In genomic region chr1:201916649-201917249, GRCh38 we compare ENCODE assay signal across 9 cellular contexts. TPM values are rescaled to one million over a fixed set of nuclear protein-coding genes. Genes with fewer than 3 reads are reported as not detected.
DNase-seq lines count a peak whose midpoint lies in the region; ATAC-seq and TF ChIP-seq lines count a peak whose summit lies in the region.
"Had no signal": no experiment of that assay in that cellular context is flagged by ENCODE, and none has a peak within 500 bp of the region (broad histone marks: within the 10 kb centered on the region; RNA-seq: fewer than 3 reads in every experiment).

No MANE protein-coding gene starts in this region.

- H3K9ac ChIP-seq in SK-N-SH, result peak overlapping the region; percentile 5; the same call in 1 of the 2 replicates

- H3K36me3 ChIP-seq in SK-N-SH (replicated peaks in 1 of 2; ENCODE audit: control insufficient read depth in 1 of 2, insufficient read depth in 2 of 2, low read length in 1 of 2), result no peaks in the 10 kb centered on the region

- peak overlapping the region; percentile 43; the same call in 1 of the 2 replicates for H2AFZ ChIP-seq in SK-N-SH (ENCODE audit: low read depth)

- TF ChIP-seq CTCF in SK-N-SH (IDR thresholded peaks at IDR 0.05), result 0 out of 2 replicates have a peak, but pooled peaks have one; percentile 14

- H3K4me3 Mint-ChIP-seq in stimulated activated effector memory CD8-positive, alpha-beta T cell treated with anti-CD3 and anti-CD28 coated beads, Interleukin-12 subunit alpha, Interleukin-12 subunit beta, amount 100 ng/mL, for 72 hours, result no peak overlapping the region
- H3K4me3 Mint-ChIP-seq: IgD-negative memory B cell had no signal

- H3F3A ChIP-seq in SK-N-SH (replicated peaks; ENCODE audit: insufficient read depth), result peaks cover 13% of the 10 kb centered on the region

- no peaks in the 10 kb centered on the region for H3K79me2 ChIP-seq in SK-N-SH (ENCODE audit: insufficient read depth)

- peak overlapping the region; percentile 69 for H3K4me2 ChIP-seq in SK-N-SH

- DNase-seq in HEK293T (ENCODE audit: extremely low spot score) (peak; percentile 58), SK-N-SH (peak; percentile 84), hepatic stellate cell (ENCODE audit: low spot score) (peak; percentile 82), iPS-NIHi11 (ENCODE audit: low spot score) (no peak), SKM-1 (lab: John Stamatoyannopoulos, UW; ENCODE audit: unreplicated experiment) (no peak), CD1c-positive myeloid dendritic cell (ENCODE audit: extremely low spot score) (no peak)
- no peak for DNase-seq in stimulated activated effector memory CD8-positive, alpha-beta T cell treated with anti-CD3 and anti-CD28 coated beads, Interleukin-12 subunit alpha, Interleukin-12 subunit beta, amount 100 ng/mL, for 72 hours (ENCODE audit: low spot score in 2 of 2)
- DNase-seq in activated T-cell treated with anti-CD3 and anti-CD28 coated beads, Interleukin-2, amount 50 U/mL, for 48 hours, result no peak

- H3K9me3 Mint-ChIP-seq in stimulated activated effector memory CD8-positive, alpha-beta T cell treated with anti-CD3 and anti-CD28 coated beads, Interleukin-12 subunit alpha, Interleukin-12 subunit beta, amount 100 ng/mL, for 72 hours, result no peaks in the 10 kb centered on the region
- H3K9me3 Mint-ChIP-seq: IgD-negative memory B cell had no signal

- POLR2A ChIA-PET in HEK293T (lab: Yijun Ruan, JAX), result interaction anchor here (1.5 kb wide), 1 partner anchor 66 kb away, joined by 4 read pairs; the partner anchor contains the start of gene RNPEP
- POLR2A ChIA-PET in SK-N-SH (lab: Yijun Ruan, JAX), result interaction anchor here (0.8 kb wide), 1 partner anchor 12 kb away, joined by 5 read pairs; no protein-coding TSS in a partner anchor

- 4% methylated on average over 11 of the region's 11 CpGs for WGBS in SK-N-SH (ENCODE audit: low lambda C conversion rate)

- H3K4me1 ChIP-seq in SK-N-SH (ENCODE audit: control insufficient read depth in 1 of 2, insufficient read depth in 2 of 2, low read depth in 1 of 2, low read length in 1 of 2), result peaks cover 16 to 18% of the 10 kb centered on the region in 2 experiments

- H3K27me3 ChIP-seq in SK-N-SH (ENCODE audit: insufficient read depth), result no peaks in the 10 kb centered on the region

- H3K9me2 ChIP-seq in SK-N-SH, result no peaks in the 10 kb centered on the region

- H3K27ac Mint-ChIP-seq in stimulated activated effector memory CD8-positive, alpha-beta T cell treated with anti-CD3 and anti-CD28 coated beads, Interleukin-12 subunit alpha, Interleukin-12 subunit beta, amount 100 ng/mL, for 72 hours, result no peak overlapping the region
- H3K27ac Mint-ChIP-seq: IgD-negative memory B cell had no signal

- no peaks in the 10 kb centered on the region for H3K4me1 Mint-ChIP-seq in stimulated activated effector memory CD8-positive, alpha-beta T cell treated with anti-CD3 and anti-CD28 coated beads, Interleukin-12 subunit alpha, Interleukin-12 subunit beta, amount 100 ng/mL, for 72 hours

- H4K20me1 ChIP-seq in SK-N-SH (ENCODE audit: insufficient read depth), result no peaks in the 10 kb centered on the region

- peak overlapping the region; percentile 53 to 81 for H3K27ac ChIP-seq in SK-N-SH (ENCODE audit: low read depth in 2 of 2, low read length in 1 of 2)

- TF ChIP-seq EP300 in SK-N-SH (IDR thresholded peaks at IDR 0.05; ENCODE audit: borderline replicate concordance in 1 of 2, low read depth in 1 of 2, low read length in 1 of 2), result peak; percentile 38 to 70; a peak in 3 of 4 replicates

- no peak overlapping the region; a peak in 2 of 4 replicates for H3K4me3 ChIP-seq in SK-N-SH (ENCODE audit: low read depth in 2 of 2, low read length in 1 of 2)

- CTCF ChIA-PET in HEK293T (lab: Yijun Ruan, JAX), result interaction anchor here (0.6 to 1.1 kb wide), 2 partner anchors 83 to 168 kb away, joined by 3 read pairs; no protein-coding TSS in a partner anchor
- CTCF ChIA-PET in SK-N-SH (lab: Yijun Ruan, JAX), result interaction anchor here (0.9 to 4.2 kb wide), 7 partner anchors 18 to 87 kb away, joined by 3 to 28 read pairs (median 4); no protein-coding TSS in a partner anchor

- H3K9me3 ChIP-seq in SK-N-SH, result no peaks in the 10 kb centered on the region

- TF ChIP-seq RAD21 in SK-N-SH (IDR thresholded peaks at IDR 0.05; ENCODE audit: low read length), result no peak

- ATAC-seq in stimulated activated effector memory CD8-positive, alpha-beta T cell treated with anti-CD3 and anti-CD28 coated beads, Interleukin-12 subunit alpha, Interleukin-12 subunit beta, amount 100 ng/mL, for 72 hours, result peak; percentile 72

- H3K36me3 Mint-ChIP-seq in stimulated activated effector memory CD8-positive, alpha-beta T cell treated with anti-CD3 and anti-CD28 coated beads, Interleukin-12 subunit alpha, Interleukin-12 subunit beta, amount 100 ng/mL, for 72 hours, result no peaks in the 10 kb centered on the region
- H3K36me3 Mint-ChIP-seq: IgD-negative memory B cell had no signal

TF ChIP-seq in HEK293T, 16 proteins besides CTCF, POLR2A, EP300 and RAD21:
- TF ChIP-seq CTBP1 (IDR thresholded peaks at IDR 0.05; ENCODE audit: borderline replicate concordance) (no peak), FOXA1 (IDR thresholded peaks at IDR 0.05) (no peak), LEF1 (IDR thresholded peaks at IDR 0.05; ENCODE audit: borderline replicate concordance) (no peak), NFRKB (IDR thresholded peaks at IDR 0.05) (no peak), TARDBP (IDR thresholded peaks at IDR 0.05) (no peak), BHLHE40 (IDR thresholded peaks at IDR 0.05; ENCODE audit: borderline replicate concordance) (no peak), ELF4 (IDR thresholded peaks at IDR 0.05) (no peak), ARNT (IDR thresholded peaks at IDR 0.05) (no peak), HDGF (IDR thresholded peaks at IDR 0.05; ENCODE audit: borderline replicate concordance) (no peak), FOXM1 (IDR thresholded peaks at IDR 0.05; ENCODE audit: borderline replicate concordance) (no peak), SP1 (IDR thresholded peaks at IDR 0.05) (no peak), ZNF384 (IDR thresholded peaks at IDR 0.05) (no peak)
- TF ChIP-seq, protein P1, sequence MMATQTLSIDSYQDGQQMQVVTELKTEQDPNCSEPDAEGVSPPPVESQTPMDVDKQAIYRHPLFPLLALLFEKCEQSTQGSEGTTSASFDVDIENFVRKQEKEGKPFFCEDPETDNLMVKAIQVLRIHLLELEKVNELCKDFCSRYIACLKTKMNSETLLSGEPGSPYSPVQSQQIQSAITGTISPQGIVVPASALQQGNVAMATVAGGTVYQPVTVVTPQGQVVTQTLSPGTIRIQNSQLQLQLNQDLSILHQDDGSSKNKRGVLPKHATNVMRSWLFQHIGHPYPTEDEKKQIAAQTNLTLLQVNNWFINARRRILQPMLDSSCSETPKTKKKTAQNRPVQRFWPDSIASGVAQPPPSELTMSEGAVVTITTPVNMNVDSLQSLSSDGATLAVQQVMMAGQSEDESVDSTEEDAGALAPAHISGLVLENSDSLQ (IDR thresholded peaks at IDR 0.05), result no peak

TF ChIP-seq in SK-N-SH, 30 proteins besides CTCF, POLR2A, EP300 and RAD21 (continues in another document):
- no peak for TF ChIP-seq ELF1 (IDR thresholded peaks at IDR 0.05)
- no peak for TF ChIP-seq FOXM1 (IDR thresholded peaks at IDR 0.05; ENCODE audit: low read depth)
- peak; percentile 33; the same call in 1 of the 2 replicates for TF ChIP-seq SIN3A (IDR thresholded peaks at IDR 0.05; ENCODE audit: borderline replicate concordance, low read depth, low read length)
- TF ChIP-seq FOXJ3 (CRISPR knock-in tag; IDR thresholded peaks at IDR 0.05), result peak; percentile 89
- peak; percentile 70; the same call in 1 of the 2 replicates for TF ChIP-seq JUND (IDR thresholded peaks at IDR 0.05)
- peak; percentile 64 for TF ChIP-seq PBX3 (IDR thresholded peaks at IDR 0.05)
- TF ChIP-seq CHD2 (IDR thresholded peaks at IDR 0.05; ENCODE audit: low read length, partially characterized antibody), result no peak
- TF ChIP-seq FOSL2 (IDR thresholded peaks at IDR 0.05; ENCODE audit: borderline replicate concordance, low read depth), result peak; percentile 68
- peak; percentile 78 for TF ChIP-seq YY1 (IDR thresholded peaks at IDR 0.05; ENCODE audit: low read depth)
- TF ChIP-seq, protein P2, sequence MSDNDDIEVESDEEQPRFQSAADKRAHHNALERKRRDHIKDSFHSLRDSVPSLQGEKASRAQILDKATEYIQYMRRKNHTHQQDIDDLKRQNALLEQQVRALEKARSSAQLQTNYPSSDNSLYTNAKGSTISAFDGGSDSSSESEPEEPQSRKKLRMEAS (IDR thresholded peaks at IDR 0.05; ENCODE audit: low read depth), result peak; percentile 53; the same call in 1 of the 2 replicates
- TF ChIP-seq, protein P3, sequence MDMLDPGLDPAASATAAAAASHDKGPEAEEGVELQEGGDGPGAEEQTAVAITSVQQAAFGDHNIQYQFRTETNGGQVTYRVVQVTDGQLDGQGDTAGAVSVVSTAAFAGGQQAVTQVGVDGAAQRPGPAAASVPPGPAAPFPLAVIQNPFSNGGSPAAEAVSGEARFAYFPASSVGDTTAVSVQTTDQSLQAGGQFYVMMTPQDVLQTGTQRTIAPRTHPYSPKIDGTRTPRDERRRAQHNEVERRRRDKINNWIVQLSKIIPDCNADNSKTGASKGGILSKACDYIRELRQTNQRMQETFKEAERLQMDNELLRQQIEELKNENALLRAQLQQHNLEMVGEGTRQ (IDR thresholded peaks at IDR 0.05; ENCODE audit: borderline replicate concordance, low read depth, low read length), result no peak
- TF ChIP-seq RXRA (IDR thresholded peaks at IDR 0.05; ENCODE audit: borderline replicate concordance, low read depth), result peak; percentile 87
- peak; percentile 97 for TF ChIP-seq GATA2 (CRISPR knock-in tag; IDR thresholded peaks at IDR 0.05)

RNA-seq across cellular contexts. Expression of gene SHISA4, which starts 28.1 kb away (rescaled TPM):
- polyA plus RNA-seq in SK-N-SH (2012; rRNA removed), result 42.1 and 50.5 TPM in 2 replicates
- 23.2 and 33.5 TPM in 2 replicates for polyA plus RNA-seq in SK-N-SH (2012; cell fraction: cytosol; rRNA removed)
- polyA plus RNA-seq in SK-N-SH (2012; cell fraction: nucleus; rRNA removed), result 35.0 and 43.6 TPM in 2 replicates

RNA-seq across cellular contexts. Expression of gene LMOD1, which starts 29.6 kb away (rescaled TPM):
- polyA plus RNA-seq in SK-N-SH (2012; rRNA removed), result 2.7 and 4.9 TPM in 2 replicates
- 2.5 and 2.8 TPM in 2 replicates for polyA plus RNA-seq in SK-N-SH (2012; cell fraction: cytosol; rRNA removed)
- 7.2 and 8.2 TPM in 2 replicates for polyA plus RNA-seq in SK-N-SH (2012; cell fraction: nucleus; rRNA removed)
- polyA plus RNA-seq: IgD-negative memory B cell had no signal

RNA-seq across cellular contexts. Expression of gene TIMM17A, which starts 38.6 kb away (rescaled TPM):
- polyA plus RNA-seq in SK-N-SH (2012; rRNA removed), result 33.6 and 51.6 TPM in 2 replicates
- 59.3 and 72.7 TPM in 2 replicates for polyA plus RNA-seq in SK-N-SH (2012; cell fraction: cytosol; rRNA removed)
- polyA plus RNA-seq in SK-N-SH (2012; cell fraction: nucleus; rRNA removed), result 20.6 and 39.2 TPM in 2 replicates

Comparison
In these comparisons a context has a peak if more than half of its experiments do, and no peak if none do; other contexts are left out.
1. DNase-seq: peak in HEK293T (single experiment), SK-N-SH (single experiment) and hepatic stellate cell (single experiment); none in stimulated activated effector memory CD8-positive, alpha-beta T cell treated with anti-CD3 and anti-CD28 coated beads, Interleukin-12 subunit alpha, Interleukin-12 subunit beta, amount 100 ng/mL, for 72 hours (0 of 2), iPS-NIHi11 (single experiment), activated T-cell treated with anti-CD3 and anti-CD28 coated beads, Interleukin-2, amount 50 U/mL, for 48 hours (0 of 2), SKM-1 (single experiment) and CD1c-positive myeloid dendritic cell (single experiment).